Comparison of ENCODE assay signal across 2 cellular contexts in the genomic region with DNA sequence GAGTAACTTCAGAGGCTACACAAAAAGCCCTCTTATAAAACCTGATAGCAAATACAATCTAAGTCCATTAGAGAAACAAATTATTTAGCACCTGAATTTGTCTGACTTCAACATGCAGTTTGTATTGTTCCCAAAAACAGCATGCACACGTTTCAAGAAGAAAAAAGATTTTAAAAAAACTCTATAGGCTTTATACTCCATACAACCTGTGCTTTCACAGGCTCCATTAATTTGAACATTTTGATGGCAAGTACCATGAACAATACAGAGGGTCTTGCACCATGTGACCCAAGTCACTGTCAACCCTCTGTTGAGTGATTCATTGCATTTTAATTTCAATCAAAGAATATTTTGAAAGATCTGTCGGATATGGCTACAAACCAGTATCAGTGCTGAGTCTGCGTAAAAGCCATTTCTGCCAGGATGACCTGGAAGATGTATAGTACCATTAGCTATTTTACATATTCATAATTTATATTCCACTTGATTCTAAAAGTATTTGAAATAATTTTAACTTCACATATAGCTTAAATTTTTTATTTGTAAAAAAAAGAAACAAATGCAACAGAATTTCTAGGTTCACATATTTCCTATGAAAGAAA.
A peak's percentile ranks its signal among the peaks of the same experiment; 100 is the strongest.
TF ChIP-seq lines count a peak whose summit lies in the region.

No MANE protein-coding gene starts in this region.

TF ChIP-seq in SK-N-SH, 30 proteins besides CTCF, POLR2A, EP300 and RAD21 (continued from another document):
- TF ChIP-seq POLR2AphosphoS5 (IDR thresholded peaks at IDR 0.05; ENCODE audit: low read depth, low read length), result peak; percentile 59; the same call in 1 of the 2 replicates
- TF ChIP-seq FOXJ3 (CRISPR knock-in tag; IDR thresholded peaks at IDR 0.05), result no peak
- TF ChIP-seq, protein P1, sequence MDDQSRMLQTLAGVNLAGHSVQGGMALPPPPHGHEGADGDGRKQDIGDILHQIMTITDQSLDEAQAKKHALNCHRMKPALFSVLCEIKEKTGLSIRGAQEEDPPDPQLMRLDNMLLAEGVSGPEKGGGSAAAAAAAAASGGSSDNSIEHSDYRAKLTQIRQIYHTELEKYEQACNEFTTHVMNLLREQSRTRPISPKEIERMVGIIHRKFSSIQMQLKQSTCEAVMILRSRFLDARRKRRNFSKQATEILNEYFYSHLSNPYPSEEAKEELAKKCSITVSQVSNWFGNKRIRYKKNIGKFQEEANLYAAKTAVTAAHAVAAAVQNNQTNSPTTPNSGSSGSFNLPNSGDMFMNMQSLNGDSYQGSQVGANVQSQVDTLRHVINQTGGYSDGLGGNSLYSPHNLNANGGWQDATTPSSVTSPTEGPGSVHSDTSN (IDR thresholded peaks at IDR 0.05), result 0 out of 2 replicates have a peak, but pooled peaks have one; percentile 14
- TF ChIP-seq GABPA (IDR thresholded peaks at IDR 0.05; ENCODE audit: low read depth), result no peak
- TF ChIP-seq SIN3A (IDR thresholded peaks at IDR 0.05; ENCODE audit: borderline replicate concordance, low read depth, low read length), result no peak
- no peak for TF ChIP-seq FOSL2 (IDR thresholded peaks at IDR 0.05; ENCODE audit: borderline replicate concordance, low read depth)
- no peak for TF ChIP-seq JUND (IDR thresholded peaks at IDR 0.05)
- no peak for TF ChIP-seq EZH2phosphoT487 (IDR thresholded peaks at IDR 0.05; ENCODE audit: borderline replicate concordance, low read depth)
- TF ChIP-seq RXRA (IDR thresholded peaks at IDR 0.05; ENCODE audit: borderline replicate concordance, low read depth), result no peak
- no peak for TF ChIP-seq TCF12 (IDR thresholded peaks at IDR 0.05)
- TF ChIP-seq, protein P2, sequence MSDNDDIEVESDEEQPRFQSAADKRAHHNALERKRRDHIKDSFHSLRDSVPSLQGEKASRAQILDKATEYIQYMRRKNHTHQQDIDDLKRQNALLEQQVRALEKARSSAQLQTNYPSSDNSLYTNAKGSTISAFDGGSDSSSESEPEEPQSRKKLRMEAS (IDR thresholded peaks at IDR 0.05; ENCODE audit: low read depth), result no peak
- TF ChIP-seq, protein P3, sequence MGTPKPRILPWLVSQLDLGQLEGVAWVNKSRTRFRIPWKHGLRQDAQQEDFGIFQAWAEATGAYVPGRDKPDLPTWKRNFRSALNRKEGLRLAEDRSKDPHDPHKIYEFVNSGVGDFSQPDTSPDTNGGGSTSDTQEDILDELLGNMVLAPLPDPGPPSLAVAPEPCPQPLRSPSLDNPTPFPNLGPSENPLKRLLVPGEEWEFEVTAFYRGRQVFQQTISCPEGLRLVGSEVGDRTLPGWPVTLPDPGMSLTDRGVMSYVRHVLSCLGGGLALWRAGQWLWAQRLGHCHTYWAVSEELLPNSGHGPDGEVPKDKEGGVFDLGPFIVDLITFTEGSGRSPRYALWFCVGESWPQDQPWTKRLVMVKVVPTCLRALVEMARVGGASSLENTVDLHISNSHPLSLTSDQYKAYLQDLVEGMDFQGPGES (IDR thresholded peaks at IDR 0.05; ENCODE audit: low read depth, low read length), result no peak
- no peak for TF ChIP-seq GATA2 (CRISPR knock-in tag; IDR thresholded peaks at IDR 0.05)
- no peak for TF ChIP-seq ELF1 (IDR thresholded peaks at IDR 0.05)
- TF ChIP-seq MXI1 (IDR thresholded peaks at IDR 0.05; ENCODE audit: low read depth, low read length), result no peak
- TF ChIP-seq RFX5 (IDR thresholded peaks at IDR 0.05; ENCODE audit: low read length), result no peak

TF ChIP-seq in endothelial cell of umbilical vein, 7 proteins besides CTCF, POLR2A, EP300 and RAD21 (continued from another document):
- TF ChIP-seq EZH2 (IDR thresholded peaks at IDR 0.05; ENCODE audit: borderline replicate concordance, low read depth, low read length, severe bottlenecking) (no peak), JUN (IDR thresholded peaks at IDR 0.05; ENCODE audit: borderline replicate concordance, insufficient read depth, insufficient read length, low read depth) (no peak), POLR2AphosphoS5 (IDR thresholded peaks at IDR 0.05; ENCODE audit: insufficient read depth, low read depth, low read length) (no peak), FOS (IDR thresholded peaks at IDR 0.05; ENCODE audit: borderline replicate concordance, insufficient read depth, low read length) (no peak), MYC (IDR thresholded peaks at IDR 0.05; ENCODE audit: low read depth, low read length) (no peak)
- TF ChIP-seq, protein P2 (IDR thresholded peaks at IDR 0.05; ENCODE audit: insufficient read depth, insufficient read length), result no peak
